ENCODE assay signal across 22 cellular contexts in genomic region chr1:205044745-205045144, GRCh38. TPM values are rescaled to one million over a fixed set of nuclear protein-coding genes. Genes with fewer than 3 reads are reported as not detected.
"Had no signal": no experiment of that assay in that cellular context is flagged by ENCODE, and none has a peak within 500 bp of the region (broad histone marks: within the 10 kb centered on the region; RNA-seq: fewer than 3 reads in every experiment).

No MANE protein-coding gene starts in this region.

- H3K27ac ChIP-seq: brain microvascular endothelial cell, lower lobe of right lung, psoas muscle, thoracic aorta, upper lobe of right lung had no signal

- FAIRE-seq: endometrium, TTC549 had no signal

- H3K4me1 ChIP-seq: lower lobe of right lung, psoas muscle had no signal

- DNase-seq: activated CD4-positive, alpha-beta T cell treated with anti-CD3 and anti-CD28 coated beads, Interleukin-2, amount 10 ng/mL, durations not matched to agents 24 days and 14 days; activated CD4-positive, CD25-positive, alpha-beta regulatory T cell; activated CD8-positive, alpha-beta memory T cell treated with anti-CD3 and anti-CD28 coated beads, Interleukin-2, amount 50 U/mL, for 48 hours; activated CD8-positive, alpha-beta T cell treated with anti-CD3 and anti-CD28 coated beads, Interleukin-2, amount 10 ng/mL, durations not matched to agents 7 days and 5 days; activated gamma-delta T cell treated with Interleukin-2 at 50 U/mL for 16 hours; activated naive CD8-positive, alpha-beta T cell treated with anti-CD3 and anti-CD28 coated beads for 36 hours; activated T-cell treated with anti-CD3 and anti-CD28 coated beads, Interleukin-2, amount 50 U/mL, for 72 hours; amygdala; brain microvascular endothelial cell; dermis blood vessel endothelial cell; hippocampal formation; kidney glomerular epithelial cell; lower lobe of right lung; nephron progenitor cell; psoas muscle; stimulated activated naive CD8-positive, alpha-beta T cell treated with anti-CD3 and anti-CD28 coated beads, Interleukin-15, amount 100 ng/mL, for 72 hours; T-helper 2 cell; upper lobe of right lung had no signal

- H3K9me3 ChIP-seq: lower lobe of right lung, psoas muscle, thoracic aorta, upper lobe of right lung had no signal

- H3K4me3 ChIP-seq: lower lobe of right lung, psoas muscle, thoracic aorta, upper lobe of right lung had no signal

- H3K36me3 ChIP-seq: brain microvascular endothelial cell, lower lobe of right lung, thoracic aorta, upper lobe of right lung had no signal

RNA-seq across cellular contexts. Expression of gene CNTN2, which starts 1.7 kb away (rescaled TPM):
- total RNA-seq: activated CD4-positive, alpha-beta T cell treated with anti-CD3 and anti-CD28 coated beads, Interleukin-2, amount 10 ng/mL, durations not matched to agents 24 days and 14 days; activated CD8-positive, alpha-beta T cell treated with anti-CD3 and anti-CD28 coated beads, Interleukin-2, amount 10 ng/mL, durations not matched to agents 7 days and 5 days; activated naive CD8-positive, alpha-beta T cell treated with anti-CD3 and anti-CD28 coated beads for 36 hours; activated T-cell treated with anti-CD3 and anti-CD28 coated beads, Interleukin-2, amount 50 U/mL, for 72 hours; dermis blood vessel endothelial cell; lower lobe of right lung; osteocyte; upper lobe of right lung had no signal
